1 cellular context compared by ENCODE assay signal in genomic region chr1:192543445-192543844, GRCh38.
TF ChIP-seq lines count a peak whose summit lies in the region.

No MANE protein-coding gene starts in this region.

TF ChIP-seq in H1, 55 proteins besides CTCF, POLR2A, EP300 and RAD21:
- TF ChIP-seq SUZ12 (IDR thresholded peaks at IDR 0.05; ENCODE audit: low read length): no peak
- no peak for TF ChIP-seq JUND (IDR thresholded peaks at IDR 0.05; ENCODE audit: low read length)
- no peak for TF ChIP-seq SRF (IDR thresholded peaks at IDR 0.05; ENCODE audit: low read depth, low read length)
- no peak for TF ChIP-seq EZH2 (IDR thresholded peaks at IDR 0.05; ENCODE audit: low read depth, low read length, severe bottlenecking)
